In the genomic region with DNA sequence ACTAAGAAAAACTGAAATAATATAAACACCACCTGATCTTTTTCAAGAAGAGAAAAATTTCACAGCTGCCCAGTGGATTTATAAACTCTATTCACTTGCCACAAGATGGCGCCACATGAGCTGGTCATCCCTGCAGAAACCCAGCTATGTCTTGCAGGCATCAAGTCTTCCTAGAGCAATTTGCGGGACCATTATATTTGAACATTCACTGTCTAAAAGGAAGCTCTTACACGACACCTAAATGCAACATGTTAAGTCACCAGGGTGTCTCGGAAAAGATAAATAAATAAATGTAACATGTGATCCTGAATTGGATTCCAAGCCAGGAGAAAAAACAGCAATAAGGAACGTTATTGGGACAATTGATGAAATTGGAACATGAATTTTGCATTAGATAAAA, we compare ENCODE assay signal across 1 cellular context.
TF ChIP-seq lines count a peak whose summit lies in the region.

No MANE protein-coding gene starts in this region.

TF ChIP-seq in HepG2, 621 proteins besides CTCF, POLR2A, EP300 and RAD21:
- TF ChIP-seq TBP (CRISPR knock-in tag; IDR thresholded peaks at IDR 0.05) (no peak), ZNF562 (CRISPR knock-in tag; IDR thresholded peaks at IDR 0.05; ENCODE audit: borderline replicate concordance) (no peak), WIZ (CRISPR knock-in tag; IDR thresholded peaks at IDR 0.05) (no peak), SOX6 (IDR thresholded peaks at IDR 0.05) (no peak), SOX6 (CRISPR knock-in tag; IDR thresholded peaks at IDR 0.05) (no peak), ZNF253 (CRISPR knock-in tag; IDR thresholded peaks at IDR 0.05; ENCODE audit: borderline replicate concordance) (no peak), ZNF382 (CRISPR knock-in tag; IDR thresholded peaks at IDR 0.05; ENCODE audit: borderline replicate concordance) (no peak), NFAT5 (CRISPR knock-in tag; IDR thresholded peaks at IDR 0.05) (no peak), SCMH1 (CRISPR knock-in tag; IDR thresholded peaks at IDR 0.05; ENCODE audit: borderline replicate concordance) (no peak), SMC3 (IDR thresholded peaks at IDR 0.05; ENCODE audit: low read length) (peak; percentile 80), STAG1 (CRISPR knock-in tag; IDR thresholded peaks at IDR 0.05) (peak; percentile 85), FOXA1 (IDR thresholded peaks at IDR 0.05) (no peak), FOXA1 (CRISPR knock-in tag; IDR thresholded peaks at IDR 0.05) (no peak)
- TF ChIP-seq, protein P1, sequence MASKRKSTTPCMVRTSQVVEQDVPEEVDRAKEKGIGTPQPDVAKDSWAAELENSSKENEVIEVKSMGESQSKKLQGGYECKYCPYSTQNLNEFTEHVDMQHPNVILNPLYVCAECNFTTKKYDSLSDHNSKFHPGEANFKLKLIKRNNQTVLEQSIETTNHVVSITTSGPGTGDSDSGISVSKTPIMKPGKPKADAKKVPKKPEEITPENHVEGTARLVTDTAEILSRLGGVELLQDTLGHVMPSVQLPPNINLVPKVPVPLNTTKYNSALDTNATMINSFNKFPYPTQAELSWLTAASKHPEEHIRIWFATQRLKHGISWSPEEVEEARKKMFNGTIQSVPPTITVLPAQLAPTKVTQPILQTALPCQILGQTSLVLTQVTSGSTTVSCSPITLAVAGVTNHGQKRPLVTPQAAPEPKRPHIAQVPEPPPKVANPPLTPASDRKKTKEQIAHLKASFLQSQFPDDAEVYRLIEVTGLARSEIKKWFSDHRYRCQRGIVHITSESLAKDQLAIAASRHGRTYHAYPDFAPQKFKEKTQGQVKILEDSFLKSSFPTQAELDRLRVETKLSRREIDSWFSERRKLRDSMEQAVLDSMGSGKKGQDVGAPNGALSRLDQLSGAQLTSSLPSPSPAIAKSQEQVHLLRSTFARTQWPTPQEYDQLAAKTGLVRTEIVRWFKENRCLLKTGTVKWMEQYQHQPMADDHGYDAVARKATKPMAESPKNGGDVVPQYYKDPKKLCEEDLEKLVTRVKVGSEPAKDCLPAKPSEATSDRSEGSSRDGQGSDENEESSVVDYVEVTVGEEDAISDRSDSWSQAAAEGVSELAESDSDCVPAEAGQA (IDR thresholded peaks at IDR 0.05; ENCODE audit: low read depth): no peak
- TF ChIP-seq, protein P1 (CRISPR knock-in tag; IDR thresholded peaks at IDR 0.05; ENCODE audit: borderline replicate concordance): no peak
TF ChIP-seq in HepG2: peak in this region for 2.
